14 cellular contexts compared by ENCODE assay signal in genomic region chr17:1241904-1242303, GRCh38. TPM values are rescaled to one million over a fixed set of nuclear protein-coding genes. Genes with fewer than 3 reads are reported as not detected.
DNase-seq lines count a peak whose midpoint lies in the region; TF ChIP-seq lines count a peak whose summit lies in the region.
"Had no signal": no experiment of that assay in that cellular context is flagged by ENCODE, and none has a peak within 500 bp of the region (broad histone marks: within the 10 kb centered on the region; RNA-seq: fewer than 3 reads in every experiment).

No MANE protein-coding gene starts in this region.

- H3K79me2 ChIP-seq in mammary epithelial cell (ENCODE audit: insufficient read depth, low read length) (no peaks in the 10 kb centered on the region), trophoblast cell (ENCODE audit: control insufficient read depth, insufficient read depth, low read length, poor library complexity) (no peaks in the 10 kb centered on the region)

- no peak overlapping the region for H4K12ac ChIP-seq in trophoblast cell (ENCODE audit: low read depth, low read length)

- H3K79me1 ChIP-seq in trophoblast cell (ENCODE audit: low read length) = no peaks in the 10 kb centered on the region

- in situ Hi-C loops in mammary epithelial cell (cut with MboI; ENCODE audit: low sequenced_read_pairs in 2 of 2) = no loop called here

- H3K4me1 Mint-ChIP-seq in MCF 10A (ENCODE audit: insufficient read depth, unreplicated experiment) = peaks cover 4% of the 10 kb centered on the region

- H3K4me3 ChIP-seq in mammary epithelial cell (replicated peaks in 1 of 3; ENCODE audit: insufficient read depth in 1 of 3, low read depth in 2 of 3, low read length in 3 of 3) (no peak overlapping the region), fibroblast of the aortic adventitia (ENCODE audit: low read depth, low read length) (no peak overlapping the region), uterus (no peak overlapping the region), trophoblast cell (ENCODE audit: low read depth, low read length) (no peak overlapping the region), SJCRH30 (no peak overlapping the region)
- H3K4me3 ChIP-seq: colonic mucosa had no signal

- BruUV-seq in MCF 10A (replicated peaks; lab: Mats Ljungman, UMichigan) = no TSS peak
- no TSS peak for BruUV-seq in mammary epithelial cell (replicated peaks; lab: Mats Ljungman, UMichigan)

- H3K14ac ChIP-seq in trophoblast cell (ENCODE audit: low read length) = no peak overlapping the region

- TF ChIP-seq POLR2A in uterus (IDR thresholded peaks at IDR 0.05) = no peak

- H3K27me3 ChIP-seq in mammary epithelial cell (ENCODE audit: insufficient read depth, low read length) = no peaks in the 10 kb centered on the region
- H3K27me3 ChIP-seq in uterus = no peaks in the 10 kb centered on the region
- H3K27me3 ChIP-seq in trophoblast cell (ENCODE audit: insufficient read depth, low read length) = no peaks in the 10 kb centered on the region
- H3K27me3 ChIP-seq in SJCRH30 = no peaks in the 10 kb centered on the region
- H3K27me3 ChIP-seq: colonic mucosa had no signal

- H3K4me1 ChIP-seq in mammary epithelial cell (ENCODE audit: insufficient read depth, low read length) (no peaks in the 10 kb centered on the region), uterus (no peaks in the 10 kb centered on the region), trophoblast cell (ENCODE audit: control insufficient read depth in 1 of 2, insufficient read depth in 2 of 2, low read length in 2 of 2) (no peaks in the 10 kb centered on the region), SJCRH30 (no peaks in the 10 kb centered on the region)
- H3K4me1 ChIP-seq: colonic mucosa had no signal

- H3K23ac ChIP-seq in trophoblast cell (ENCODE audit: low read length) = no peak overlapping the region

- no peak overlapping the region for H2BK120ac ChIP-seq in trophoblast cell (ENCODE audit: insufficient read depth, low read length, poor library complexity)

- no peaks in the 10 kb centered on the region for H3K36me3 Mint-ChIP-seq in MCF 10A (ENCODE audit: insufficient read depth, unreplicated experiment)

- DNase-seq in MCF 10A (ENCODE audit: unreplicated experiment) (peak; percentile 45), mammary epithelial cell (no peak), NCI-H69 (lab: John Stamatoyannopoulos, UW) (peak; percentile 81), fibroblast of the aortic adventitia (ENCODE audit: low read depth) (peak; percentile 84), uterus (peak; percentile 55 to 56), trophoblast cell (no peak), SJCRH30 (no peak), caudate nucleus (lab: John Stamatoyannopoulos, UW) (no peak)
- DNase-seq: activated CD4-positive, alpha-beta T cell treated with anti-CD3 and anti-CD28 coated beads for 4 hours; activated naive CD4-positive, alpha-beta T cell treated with Interleukin-2 at 50 U/mL for 16 hours; AML-193; colonic mucosa; NCI-H2227 treated with DMSO at 0.1 percent for 48 hours; SW 1271 had no signal

- H3K18ac ChIP-seq in trophoblast cell (ENCODE audit: low read length) = no peak overlapping the region

- H3K4me2 ChIP-seq in mammary epithelial cell (ENCODE audit: insufficient read depth, low read depth, low read length) = no peak overlapping the region
- no peak overlapping the region for H3K4me2 ChIP-seq in trophoblast cell (ENCODE audit: low read length)

- no peak overlapping the region for H2AK5ac ChIP-seq in trophoblast cell (ENCODE audit: low read length)

- H3K9ac ChIP-seq in mammary epithelial cell (ENCODE audit: insufficient read depth, low read length) = no peak overlapping the region
- no peak overlapping the region for H3K9ac ChIP-seq in trophoblast cell (ENCODE audit: low read length)

- no peaks in the 10 kb centered on the region for H3K36me3 ChIP-seq in mammary epithelial cell (ENCODE audit: insufficient read depth, low read length)
- H3K36me3 ChIP-seq in uterus = no peaks in the 10 kb centered on the region
- H3K36me3 ChIP-seq in trophoblast cell (ENCODE audit: control insufficient read depth in 1 of 2, insufficient read depth in 2 of 2, low read length in 2 of 2) = no peaks in the 10 kb centered on the region
- H3K36me3 ChIP-seq in SJCRH30 = no peaks in the 10 kb centered on the region
- H3K36me3 ChIP-seq: colonic mucosa had no signal

- TF ChIP-seq CTCF in MCF 10A (IDR thresholded peaks at IDR 0.05; ENCODE audit: unreplicated experiment) = no peak
- TF ChIP-seq CTCF in mammary epithelial cell (conservative IDR thresholded peaks at IDR 0.05 in 1 of 2, IDR thresholded peaks at IDR 0.05 in 1 of 2; ENCODE audit: extremely low read depth in 1 of 2, insufficient read depth in 1 of 2, low read depth in 1 of 2, low read length in 2 of 2) = no peak
- no peak for TF ChIP-seq CTCF in fibroblast of the aortic adventitia (IDR thresholded peaks at IDR 0.05; ENCODE audit: insufficient read depth, low read length)
- no peak for TF ChIP-seq CTCF in uterus (IDR thresholded peaks at IDR 0.05)

- no peak overlapping the region for H4K91ac ChIP-seq in trophoblast cell (ENCODE audit: low read depth, low read length)

- no peaks in the 10 kb centered on the region for H4K20me1 ChIP-seq in mammary epithelial cell (ENCODE audit: insufficient read depth, low read length)

- no peak overlapping the region for H3K27ac Mint-ChIP-seq in MCF 10A (ENCODE audit: low read depth, unreplicated experiment)

- intact Hi-C loops in MCF 10A (cut with micrococcal nuclease) = no loop called here
- intact Hi-C loops in mammary epithelial cell (cut with micrococcal nuclease) = no loop called here
- intact Hi-C loops in uterus (cut with DNase I; ENCODE audit: low total_unique reads) = no loop called here

- no peak overlapping the region for H2AFZ ChIP-seq in mammary epithelial cell (ENCODE audit: low read depth, low read length)
- H2AFZ ChIP-seq in trophoblast cell (ENCODE audit: insufficient read depth, low read length, poor library complexity) = no peak overlapping the region

- H3K9me3 Mint-ChIP-seq in MCF 10A (ENCODE audit: unreplicated experiment) = no peaks in the 10 kb centered on the region

- POLR2A ChIA-PET in MCF 10A (lab: Yijun Ruan, JAX) = interaction anchor here (0.7 kb wide), 1 partner anchor 16 kb away, joined by 3 read pairs; no protein-coding TSS in a partner anchor

- 47% methylated on average over 10 of the region's 10 CpGs for WGBS in mammary epithelial cell (ENCODE audit: low coverage, missing lambda C conversion rate)
- WGBS in trophoblast cell (ENCODE audit: extremely low coverage, insufficient coverage, insufficient read length) = no CpG with 5 or more reads among the region's 10 CpGs

- no peak overlapping the region for H3K27ac ChIP-seq in mammary epithelial cell (ENCODE audit: insufficient read depth, low read depth, low read length)
- H3K27ac ChIP-seq in uterus = peak overlapping the region in 1 of 2 donors; percentile 42
- H3K27ac ChIP-seq in trophoblast cell (ENCODE audit: low read depth, low read length) = no peak overlapping the region
- H3K27ac ChIP-seq in SJCRH30 = no peak overlapping the region
- no peak overlapping the region for H3K27ac ChIP-seq in caudate nucleus (ENCODE audit: low read depth, low read length)
- H3K27ac ChIP-seq: colonic mucosa had no signal

- H3K4me3 Mint-ChIP-seq in MCF 10A (ENCODE audit: unreplicated experiment) = no peak overlapping the region

- no peaks in the 10 kb centered on the region for H3K27me3 Mint-ChIP-seq in MCF 10A (ENCODE audit: insufficient read depth, unreplicated experiment)

- CTCF ChIA-PET in MCF 10A (lab: Yijun Ruan, JAX) = interaction anchor here (0.6 to 1.1 kb wide), 2 partner anchors 19 to 54 kb away, joined by 3 read pairs; no protein-coding TSS in a partner anchor
- CTCF ChIA-PET in mammary epithelial cell (lab: Charles Lee; ENCODE audit: low non-redundant PET) = no interaction called here

- H2BK12ac ChIP-seq in trophoblast cell (ENCODE audit: low read length) = no peak overlapping the region

- no peak overlapping the region for H2BK5ac ChIP-seq in trophoblast cell (ENCODE audit: low read depth, low read length, poor library complexity)

- no peaks in the 10 kb centered on the region for H3K9me3 ChIP-seq in mammary epithelial cell (replicated peaks; ENCODE audit: insufficient read depth, low read length)
- no peaks in the 10 kb centered on the region for H3K9me3 ChIP-seq in uterus
- no peaks in the 10 kb centered on the region for H3K9me3 ChIP-seq in trophoblast cell (ENCODE audit: insufficient read depth, low read depth, low read length)
- no peaks in the 10 kb centered on the region for H3K9me3 ChIP-seq in SJCRH30 (replicated peaks)
- H3K9me3 ChIP-seq: colonic mucosa had no signal

- H4K8ac ChIP-seq in trophoblast cell (ENCODE audit: low read depth, low read length) = no peak overlapping the region

- H3K4ac ChIP-seq in trophoblast cell (ENCODE audit: low read depth, low read length) = no peak overlapping the region

- dilution Hi-C loops in mammary epithelial cell (cut with HindIII; ENCODE audit: low sequenced_read_pairs) = no loop called here

RNA-seq across cellular contexts. Expression of gene BHLHA9, which starts 28.3 kb away (rescaled TPM):
- total RNA-seq in MCF 10A (2022) (not detected in 2 replicates), mammary epithelial cell (not detected), fibroblast of the aortic adventitia (ENCODE audit: low replicate concordance) (not detected in 2 replicates), uterus (not detected)
- polyA plus RNA-seq in mammary epithelial cell = not detected
- not detected for polyA minus RNA-seq in mammary epithelial cell
- polyA plus RNA-seq in trophoblast cell (2013) = not detected in 2 replicates
- not detected in 2 replicates for total RNA-seq in SJCRH30 (2014; rRNA removed; shearing (Covaris generic))
- total RNA-seq: colonic mucosa had no signal

RNA-seq across cellular contexts. Expression of gene TRARG1, which starts 37.6 kb away (rescaled TPM):
- total RNA-seq in MCF 10A (2022) (not detected in 2 replicates), mammary epithelial cell (not detected), fibroblast of the aortic adventitia (ENCODE audit: low replicate concordance) (not detected in 2 replicates), uterus (under 1 TPM in 1 of 4 donors, not detected in 3; 0.27 TPM)
- polyA plus RNA-seq in mammary epithelial cell = not detected
- not detected for polyA minus RNA-seq in mammary epithelial cell
- polyA plus RNA-seq in trophoblast cell (2013) = not detected in 2 replicates
- not detected in 2 replicates for total RNA-seq in SJCRH30 (2014; rRNA removed; shearing (Covaris generic))

Comparison
In these comparisons a context has a peak if more than half of its experiments do, and no peak if none do; other contexts are left out.
1. DNase-seq: peak in MCF 10A (single experiment), NCI-H69 (single experiment), fibroblast of the aortic adventitia (single experiment) and uterus (2 of 2); none in mammary epithelial cell (single experiment), trophoblast cell (0 of 2), SJCRH30 (0 of 2) and caudate nucleus (0 of 61).